ENCODE assay signal across 15 cellular contexts in the genomic region with DNA sequence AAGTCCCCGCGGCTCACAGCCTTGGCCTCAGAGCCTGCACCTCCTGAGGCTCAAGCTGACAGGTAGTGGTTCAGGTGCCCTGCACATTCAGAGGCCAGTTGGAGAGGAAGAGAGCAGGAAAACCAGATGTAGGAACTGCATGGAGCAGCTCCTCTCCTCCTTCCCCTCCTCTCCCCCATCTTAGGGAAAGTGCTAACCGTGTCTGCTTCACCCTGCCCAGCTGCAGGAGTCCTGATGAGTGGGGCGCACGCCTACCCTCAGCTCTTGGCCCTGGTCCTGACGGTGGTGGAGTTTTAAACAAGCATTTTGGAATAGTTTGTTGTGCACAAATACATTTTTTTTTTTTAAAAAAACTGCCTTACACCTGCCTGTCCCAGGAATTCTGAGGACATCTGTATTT.
A peak's percentile ranks its signal among the peaks of the same experiment; 100 is the strongest.
DNase-seq lines count a peak whose midpoint lies in the region; FAIRE-seq and TF ChIP-seq lines count a peak whose summit lies in the region.
"Had no signal": no experiment of that assay in that cellular context is flagged by ENCODE, and none has a peak within 500 bp of the region (broad histone marks: within the 10 kb centered on the region; RNA-seq: fewer than 3 reads in every experiment).

No MANE protein-coding gene starts in this region.

- WGBS in H1 (ENCODE audit: extremely low coverage in 1 of 2, insufficient coverage in 1 of 2, insufficient read length in 1 of 2, insufficient replicate concordance in 2 of 2, low coverage in 1 of 2, low lambda C conversion rate in 2 of 2, missing lambda C conversion rate in 1 of 2), 2 experiments, result 54% methylated on average over 6 of the region's 6 CpGs; no CpG with 5 or more reads in 1 of the 2 experiments
- no CpG with 5 or more reads among the region's 6 CpGs for WGBS in neuronal stem cell (ENCODE audit: extremely low coverage in 2 of 2, insufficient read length in 2 of 2, insufficient replicate concordance in 1 of 2), 2 donors

- H2BK15ac ChIP-seq in H1 (ENCODE audit: low read length) (0 out of 2 replicates have a peak overlapping the region, but pooled peaks have one; percentile 61), neuronal stem cell (ENCODE audit: low read length) (no peak overlapping the region)

- no peak overlapping the region for H3K27ac ChIP-seq in H1 (ENCODE audit: low read depth, low read length)
- no peak overlapping the region for H3K27ac ChIP-seq in neuronal stem cell (replicated peaks; ENCODE audit: low read length)
- H3K27ac ChIP-seq: HL-60 had no signal

- peak overlapping the region; percentile 62; the same call in 1 of the 2 replicates for H2BK12ac ChIP-seq in H1 (ENCODE audit: low read depth, low read length)
- H2BK12ac ChIP-seq in neuronal stem cell (ENCODE audit: low read length), result no peak overlapping the region

- H3K56ac ChIP-seq in H1 (replicated peaks; ENCODE audit: insufficient read length, low read depth, low read length), result no peak overlapping the region

- H3K4me2 ChIP-seq in H1 (ENCODE audit: insufficient read depth in 1 of 2, low read depth in 2 of 2, low read length in 2 of 2) (0 out of 4 replicates have a peak overlapping the region, but pooled peaks of 1 of the 2 experiments have one; percentile 8), neuronal stem cell (ENCODE audit: insufficient read depth, low read length, poor library complexity, severe bottlenecking) (no peak overlapping the region)

- H3K4me1 ChIP-seq in H1 (replicated peaks in 1 of 4; ENCODE audit: control insufficient read depth in 3 of 4, insufficient read depth in 4 of 4, low read length in 3 of 4), result peaks cover 0 to 17% (median 11%) of the 10 kb centered on the region in 4 experiments; a peak in 6 of 7 replicates
- H3K4me1 ChIP-seq in neuronal stem cell (ENCODE audit: control insufficient read depth in 2 of 2, insufficient read depth in 1 of 2, low read depth in 1 of 2, low read length in 2 of 2), result peaks cover 8 to 9% of the 10 kb centered on the region in 2 donors

- H3K9ac ChIP-seq in H1 (replicated peaks in 1 of 4; ENCODE audit: extremely low read depth in 1 of 4, low read depth in 3 of 4, low read length in 3 of 4) (no peak overlapping the region), neuronal stem cell (ENCODE audit: low read depth, low read length, poor library complexity) (peak overlapping the region; percentile 60)

- H4K91ac ChIP-seq in H1 (replicated peaks; ENCODE audit: insufficient read length, low read length) (peak overlapping the region; percentile 34), neuronal stem cell (ENCODE audit: low read depth, low read length, poor library complexity) (no peak overlapping the region)

- no peak overlapping the region for H4K8ac ChIP-seq in H1 (ENCODE audit: extremely low read depth, insufficient read depth, low read length)
- H4K8ac ChIP-seq in neuronal stem cell (ENCODE audit: low read depth, low read length), result no peak overlapping the region

- TF ChIP-seq EP300 in H1 (IDR thresholded peaks at IDR 0.05; ENCODE audit: borderline replicate concordance in 1 of 2, low read depth in 2 of 2, low read length in 2 of 2), result no peak

- H3K23ac ChIP-seq in H1 (ENCODE audit: insufficient read length), result no peak overlapping the region
- peak overlapping the region; percentile 34 for H3K23ac ChIP-seq in neuronal stem cell (ENCODE audit: low read depth, low read length, poor library complexity)

- no peak overlapping the region for H3K4me3 ChIP-seq in H1 (ENCODE audit: extremely low read depth in 1 of 4, insufficient read depth in 2 of 4, low read depth in 3 of 4, low read length in 4 of 4)
- H3K4me3 ChIP-seq in neuronal stem cell (ENCODE audit: low read length in 2 of 2), result peak overlapping the region in 1 of 2 donors; percentile 5
- H3K4me3 ChIP-seq: GM12878 had no signal

- H2AFZ ChIP-seq in H1 (ENCODE audit: low read length) (peak overlapping the region; percentile 87; the same call in 1 of the 2 replicates), neuronal stem cell (ENCODE audit: low read length) (no peak overlapping the region)

- no peak for FAIRE-seq in H1 (lab: Jason Lieb, UNC)
- FAIRE-seq: D721Med, GM12878 had no signal

- H3K79me1 ChIP-seq in H1 (ENCODE audit: low read depth, low read length), result no peaks in the 10 kb centered on the region
- H3K79me1 ChIP-seq in neuronal stem cell (ENCODE audit: low read depth, low read length), result peaks cover under 1% of the 10 kb centered on the region

- H3K27me3 ChIP-seq in H1 (replicated peaks in 1 of 4; ENCODE audit: control insufficient read depth in 3 of 4, extremely low read depth in 1 of 4, insufficient read depth in 3 of 4, low read length in 3 of 4), result no peaks in the 10 kb centered on the region
- H3K27me3 ChIP-seq in neuronal stem cell (ENCODE audit: control insufficient read depth in 3 of 3, insufficient read depth in 3 of 3, low read depth in 1 of 3, low read length in 3 of 3), result peaks cover 0 to 2% (median 0%) of the 10 kb centered on the region in 3 experiments

- no peak for TF ChIP-seq RAD21 in H1 (IDR thresholded peaks at IDR 0.05 in 1 of 2, conservative IDR thresholded peaks at IDR 0.05 in 1 of 2; ENCODE audit: low read depth in 2 of 2, low read length in 2 of 2)

- DNase-seq in activated CD4-positive, alpha-beta T cell treated with anti-CD3 and anti-CD28 coated beads, Interleukin-2, amount 10 ng/mL, durations not matched to agents 24 days and 14 days, result peak; percentile 37
- DNase-seq in activated CD4-positive, alpha-beta T cell treated with anti-CD3 and anti-CD28 coated beads for 1 hour, result no peak
- DNase-seq in H1 (ENCODE audit: low read depth in 1 of 2, low spot score in 2 of 2) (no peak), neuronal stem cell (ENCODE audit: low spot score) (no peak), AG20443 (ENCODE audit: low spot score) (no peak), hippocampal formation (lab: John Stamatoyannopoulos, UW) (no peak), iPS-NIHi7 (ENCODE audit: extremely low spot score) (no peak)
- DNase-seq: 8988T; C1 segment of cervical spinal cord; CD4-positive, alpha-beta memory T cell; GOT3 had no signal

- no peak for TF ChIP-seq CTCF in H1 (IDR thresholded peaks at IDR 0.05; ENCODE audit: control extremely low read depth in 1 of 3, insufficient read depth in 1 of 3, low read depth in 1 of 3, low read length in 3 of 3)

- CTCF ChIA-PET in H1 (lab: Charles Lee; ENCODE audit: partially characterized antibody), result interaction anchor here (0.7 kb wide), 1 partner anchor 342 kb away, joined by 4 read pairs; no protein-coding TSS in a partner anchor

- H2BK5ac ChIP-seq in H1 (ENCODE audit: low read depth, low read length) (peak overlapping the region; percentile 72; the same call in 1 of the 2 replicates), neuronal stem cell (ENCODE audit: low read length) (no peak overlapping the region)

- no peaks in the 10 kb centered on the region for H3K27me3 Mint-ChIP-seq in activated CD4-positive, alpha-beta T cell treated with anti-CD3 and anti-CD28 coated beads, Interleukin-2, amount 10 ng/mL, durations not matched to agents 24 days and 14 days

- H4K5ac ChIP-seq in H1 (ENCODE audit: insufficient read length, low read depth, low read length), result no peak overlapping the region

- H3K27ac Mint-ChIP-seq in activated CD4-positive, alpha-beta T cell treated with anti-CD3 and anti-CD28 coated beads, Interleukin-2, amount 10 ng/mL, durations not matched to agents 24 days and 14 days, result no peak overlapping the region
- H3K27ac Mint-ChIP-seq: B cell had no signal

- TF ChIP-seq POLR2A in H1 (IDR thresholded peaks at IDR 0.05; ENCODE audit: control extremely low read depth in 1 of 2, low read depth in 2 of 2, low read length in 2 of 2), result no peak

- no peaks in the 10 kb centered on the region for H3K23me2 ChIP-seq in H1 (ENCODE audit: low read depth, low read length)

- no peak overlapping the region for H2BK20ac ChIP-seq in H1 (ENCODE audit: low read length)

- H2BK120ac ChIP-seq in H1 (replicated peaks; ENCODE audit: low read depth, low read length) (no peak overlapping the region), neuronal stem cell (ENCODE audit: low read depth, low read length) (no peak overlapping the region)

- no peaks in the 10 kb centered on the region for H4K20me1 ChIP-seq in H1 (replicated peaks in 1 of 2; ENCODE audit: control insufficient read depth in 1 of 2, insufficient read depth in 2 of 2, low read length in 2 of 2)

- peaks cover under 1% of the 10 kb centered on the region for H3K36me3 Mint-ChIP-seq in activated CD4-positive, alpha-beta T cell treated with anti-CD3 and anti-CD28 coated beads, Interleukin-2, amount 10 ng/mL, durations not matched to agents 24 days and 14 days (ENCODE audit: low read depth)
- H3K36me3 Mint-ChIP-seq: CD4-positive, alpha-beta memory T cell had no signal

- H3K18ac ChIP-seq in H1 (ENCODE audit: extremely low read depth, low read length) (no peak overlapping the region), neuronal stem cell (ENCODE audit: low read length) (peak overlapping the region; percentile 52)

- POLR2A ChIA-PET in H1 (lab: Charles Lee; ENCODE audit: partially characterized antibody), result no interaction called here

- H3K4ac ChIP-seq in H1 (replicated peaks; ENCODE audit: insufficient read length, low read depth, low read length) (no peak overlapping the region), neuronal stem cell (ENCODE audit: low read length) (no peak overlapping the region)

- no peak overlapping the region for H2AK5ac ChIP-seq in H1 (ENCODE audit: low read depth, low read length)
- peak overlapping the region; percentile 79 for H2AK5ac ChIP-seq in neuronal stem cell (ENCODE audit: low read depth, low read length)

- H3K9me3 Mint-ChIP-seq in activated CD4-positive, alpha-beta T cell treated with anti-CD3 and anti-CD28 coated beads, Interleukin-2, amount 10 ng/mL, durations not matched to agents 24 days and 14 days, result peaks cover 5% of the 10 kb centered on the region

- intact Hi-C loops in activated CD4-positive, alpha-beta T cell treated with anti-CD3 and anti-CD28 coated beads, Interleukin-2, amount 10 ng/mL, durations not matched to agents 24 days and 14 days (cut with micrococcal nuclease), result no loop called here

- H3K14ac ChIP-seq in H1 (ENCODE audit: insufficient read length) (no peak overlapping the region), neuronal stem cell (ENCODE audit: low read length) (peak overlapping the region; percentile 89)

- no peaks in the 10 kb centered on the region for H3K79me2 ChIP-seq in H1 (ENCODE audit: control insufficient read depth in 1 of 2, insufficient read depth in 2 of 2, low read length in 2 of 2)

- H3K4me1 Mint-ChIP-seq in activated CD4-positive, alpha-beta T cell treated with anti-CD3 and anti-CD28 coated beads, Interleukin-2, amount 10 ng/mL, durations not matched to agents 24 days and 14 days, result no peaks in the 10 kb centered on the region
- H3K4me1 Mint-ChIP-seq: B cell; CD4-positive, alpha-beta memory T cell had no signal

- no peaks in the 10 kb centered on the region for H3K36me3 ChIP-seq in H1 (ENCODE audit: control insufficient read depth in 2 of 4, insufficient read depth in 4 of 4, low read length in 3 of 4)
- no peaks in the 10 kb centered on the region for H3K36me3 ChIP-seq in neuronal stem cell (replicated peaks in 1 of 2; ENCODE audit: control insufficient read depth in 2 of 2, insufficient read depth in 2 of 2, low read length in 2 of 2)

- no peak overlapping the region for H3K4me3 Mint-ChIP-seq in activated CD4-positive, alpha-beta T cell treated with anti-CD3 and anti-CD28 coated beads, Interleukin-2, amount 10 ng/mL, durations not matched to agents 24 days and 14 days
- H3K4me3 Mint-ChIP-seq: B cell; CD4-positive, alpha-beta memory T cell had no signal

- no peaks in the 10 kb centered on the region for H3K9me3 ChIP-seq in H1 (ENCODE audit: insufficient read depth in 2 of 2, low read depth in 1 of 2, low read length in 1 of 2)
- H3K9me3 ChIP-seq in neuronal stem cell (replicated peaks in 1 of 2; ENCODE audit: control insufficient read depth in 2 of 2, insufficient read depth in 1 of 2, low read depth in 1 of 2, low read length in 2 of 2), result peaks cover 0 to 2% of the 10 kb centered on the region in 2 donors
